20 cellular contexts compared by ENCODE assay signal in genomic region chr2:19035238-19035637, GRCh38.
DNase-seq lines count a peak whose midpoint lies in the region; ATAC-seq and TF ChIP-seq lines count a peak whose summit lies in the region.
"Had no signal": no experiment of that assay in that cellular context is flagged by ENCODE, and none has a peak within 500 bp of the region (broad histone marks: within the 10 kb centered on the region; RNA-seq: fewer than 3 reads in every experiment).

No MANE protein-coding gene starts in this region.

- no peak overlapping the region for H3K4me3 ChIP-seq in fibroblast of villous mesenchyme (ENCODE audit: low read depth, low read length)

- DNase-seq in Right ventricle myocardium inferior (ENCODE audit: missing footprints), result no peak
- no peak for DNase-seq in cardiac septum (ENCODE audit: low spot score)
- DNase-seq in fibroblast of villous mesenchyme (ENCODE audit: low read depth), result peak; percentile 85
- peak; percentile 47 for DNase-seq in myocyte (ENCODE audit: low read depth)
- no peak for DNase-seq in SKM-1 treated with dmso at 0.1 percent for 144 hours (lab: John Stamatoyannopoulos, UW; ENCODE audit: unreplicated experiment)
- DNase-seq: activated CD4-positive, alpha-beta T cell treated with anti-CD3 and anti-CD28 coated beads for 48 hours; activated naive CD8-positive, alpha-beta T cell treated with anti-CD3 and anti-CD28 coated beads, Interleukin-2, amount 10 ng/mL, durations not matched to agents 7 days and 5 days; activated T-cell treated with anti-CD3 and anti-CD28 coated beads, Interleukin-2, amount 50 U/mL, for 1 hour; cortex of kidney; H7; NCI-H187 treated with DMSO at 0.1 percent for 48 hours; NCI-H774; retina; stimulated activated CD4-positive, alpha-beta T cell treated with anti-CD3 and anti-CD28 coated beads, Interleukin-4, amount 100 ng/mL, for 4 hours; T-helper 17 cell had no signal

- intact Hi-C loops in Right ventricle myocardium inferior (cut with DNase I), result loop anchor here (5.0 kb wide), 1 partner anchor 513 kb away; no protein-coding TSS in a partner anchor
- intact Hi-C loops in cardiac septum (cut with DNase I), result no loop called here

- no peak for TF ChIP-seq CTCF in fibroblast of villous mesenchyme (IDR thresholded peaks at IDR 0.05; ENCODE audit: insufficient read depth, low read depth, low read length)

- ATAC-seq in Right ventricle myocardium inferior, result peak; percentile 77
- no peak for ATAC-seq in HG03196 (IDR thresholded peaks at IDR 0.05; ENCODE audit: unreplicated experiment)
- no peak for ATAC-seq in HG03571 (IDR thresholded peaks at IDR 0.05; ENCODE audit: unreplicated experiment)
- no peak for ATAC-seq in HG03442 (IDR thresholded peaks at IDR 0.05; ENCODE audit: unreplicated experiment)
- ATAC-seq: esophagus mucosa; stimulated activated effector memory CD8-positive, alpha-beta T cell treated with anti-CD3 and anti-CD28 coated beads, Interleukin-12 subunit alpha, Interleukin-12 subunit beta, amount 100 ng/mL, for 72 hours; T-helper 17 cell had no signal

Comparison
In these comparisons a context has a peak if more than half of its experiments do, and no peak if none do; other contexts are left out.
1. DNase-seq: peak in fibroblast of villous mesenchyme (single experiment) and myocyte (single experiment); none in Right ventricle myocardium inferior (single experiment), cardiac septum (single experiment) and SKM-1 treated with dmso at 0.1 percent for 144 hours (single experiment).